Comparison of ENCODE assay signal across 17 cellular contexts in genomic region chr11:88164320-88164719, GRCh38.
"Had no signal": no experiment of that assay in that cellular context is flagged by ENCODE, and none has a peak within 500 bp of the region (broad histone marks: within the 10 kb centered on the region; RNA-seq: fewer than 3 reads in every experiment).

No MANE protein-coding gene starts in this region.

- H3K4me1 Mint-ChIP-seq: activated naive CD8-positive, alpha-beta T cell treated with anti-CD3 and anti-CD28 coated beads for 36 hours; brain; naive B cell had no signal

- H3K36me3 Mint-ChIP-seq: naive B cell had no signal

- H3K27ac ChIP-seq: colonic mucosa, hepatocyte, left lung, pancreas, sigmoid colon, spleen, thoracic aorta, upper lobe of right lung had no signal

- H3K4me1 ChIP-seq: colonic mucosa, left lung, pancreas, sigmoid colon, spleen, upper lobe of right lung had no signal

- H3K4me3 ChIP-seq: colonic mucosa, hepatocyte, left lung, pancreas, sigmoid colon, spleen, thoracic aorta, upper lobe of right lung had no signal

- H3K4me2 ChIP-seq: hepatocyte had no signal

- H3K9me3 ChIP-seq: colonic mucosa, pancreas, upper lobe of right lung had no signal

- H3K27me3 Mint-ChIP-seq: activated naive CD8-positive, alpha-beta T cell treated with anti-CD3 and anti-CD28 coated beads for 36 hours; naive B cell had no signal

- H3K27ac Mint-ChIP-seq: activated naive CD8-positive, alpha-beta T cell treated with anti-CD3 and anti-CD28 coated beads for 36 hours; brain; naive B cell had no signal

- H2AFZ ChIP-seq: hepatocyte had no signal

- H3K4me3 Mint-ChIP-seq: activated naive CD8-positive, alpha-beta T cell treated with anti-CD3 and anti-CD28 coated beads for 36 hours; activated T-cell treated with anti-CD3 and anti-CD28 coated beads, Interleukin-2, amount 50 U/mL, for 4 hours; brain; naive B cell had no signal

- H3K36me3 ChIP-seq: colonic mucosa, left lung, pancreas, sigmoid colon, spleen, thoracic aorta, upper lobe of right lung had no signal

- H3K27me3 ChIP-seq: colonic mucosa, hepatocyte, left lung, pancreas, sigmoid colon, spleen, upper lobe of right lung had no signal

- ATAC-seq: left lung, pancreas, upper lobe of right lung had no signal

- DNase-seq: activated naive CD8-positive, alpha-beta T cell treated with anti-CD3 and anti-CD28 coated beads for 36 hours; activated T-cell treated with anti-CD3 and anti-CD28 coated beads, Interleukin-2, amount 50 U/mL, for 4 hours; amygdala; central memory CD4-positive, alpha-beta T cell; colonic mucosa; kidney; left lung; mammary epithelial cell; naive B cell; pancreas; sigmoid colon; spleen; T-helper 9 cell; upper lobe of right lung had no signal
